In the genomic region with DNA sequence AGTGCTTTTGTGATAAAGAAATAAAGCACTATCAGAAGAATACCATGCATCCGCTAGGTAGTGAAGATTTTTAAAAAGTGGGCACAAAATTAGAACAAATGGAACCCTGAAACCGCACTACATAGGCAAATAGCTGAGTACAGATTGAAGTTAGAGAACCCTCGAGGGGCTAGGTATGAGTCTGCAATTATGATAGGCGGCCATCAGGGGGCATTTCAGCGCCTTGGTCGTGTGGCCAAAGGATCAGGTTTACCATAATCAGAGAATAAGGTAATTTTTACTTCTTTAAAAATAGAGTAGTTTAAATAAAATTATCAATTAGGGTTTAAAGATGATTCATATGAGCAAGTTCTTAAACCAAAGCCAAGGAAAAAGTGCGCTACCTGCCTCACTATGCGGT, we compare ENCODE assay signal across 9 cellular contexts.
DNase-seq lines count a peak whose midpoint lies in the region; ATAC-seq and TF ChIP-seq lines count a peak whose summit lies in the region.
"Had no signal": no experiment of that assay in that cellular context is flagged by ENCODE, and none has a peak within 500 bp of the region (broad histone marks: within the 10 kb centered on the region; RNA-seq: fewer than 3 reads in every experiment).

No MANE protein-coding gene starts in this region.

- DNase-seq in GM12865 (ENCODE audit: low read depth) = peak; percentile 57
- DNase-seq in LNCaP clone FGC (ENCODE audit: low read depth) = no peak
- no peak for DNase-seq in mammary epithelial cell
- no peak for DNase-seq in COLO668 (lab: John Stamatoyannopoulos, UW; ENCODE audit: unreplicated experiment)
- DNase-seq: cerebellar nuclear complex, T-helper 9 cell had no signal

- TF ChIP-seq CTCF in GM12865 (IDR thresholded peaks at IDR 0.05; ENCODE audit: insufficient read depth, low read depth, low read length, missing control alignments) (peak; percentile 56), LNCaP clone FGC (IDR thresholded peaks at IDR 0.05; ENCODE audit: control insufficient read depth, extremely low read depth, insufficient read depth) (peak; percentile 33), mammary epithelial cell (conservative IDR thresholded peaks at IDR 0.05 in 1 of 2, IDR thresholded peaks at IDR 0.05 in 1 of 2; ENCODE audit: extremely low read depth in 1 of 2, insufficient read depth in 1 of 2, low read depth in 1 of 2, low read length in 2 of 2) (peak; percentile 24 to 47)

- no peak overlapping the region for H3K27ac ChIP-seq in mammary epithelial cell (ENCODE audit: insufficient read depth, low read depth, low read length)

- H3K4me3 ChIP-seq in GM12865 (ENCODE audit: low read depth, low read length) (no peak overlapping the region), LNCaP clone FGC (ENCODE audit: low read depth, low read length) (no peak overlapping the region), mammary epithelial cell (replicated peaks in 1 of 3; ENCODE audit: insufficient read depth in 1 of 3, low read depth in 2 of 3, low read length in 3 of 3) (no peak overlapping the region), skeletal muscle satellite cell (ENCODE audit: low read length) (no peak overlapping the region)

- dilution Hi-C loops in mammary epithelial cell (cut with HindIII; ENCODE audit: low sequenced_read_pairs) = no loop called here

- H3K9me3 ChIP-seq in mammary epithelial cell (replicated peaks; ENCODE audit: insufficient read depth, low read length) = no peaks in the 10 kb centered on the region
- no peaks in the 10 kb centered on the region for H3K9me3 ChIP-seq in skeletal muscle satellite cell (replicated peaks; ENCODE audit: low read length)

- H3K36me3 ChIP-seq in mammary epithelial cell (ENCODE audit: insufficient read depth, low read length) (no peaks in the 10 kb centered on the region), skeletal muscle satellite cell (ENCODE audit: insufficient read depth, low read length) (no peaks in the 10 kb centered on the region)

- H3K79me2 ChIP-seq in mammary epithelial cell (ENCODE audit: insufficient read depth, low read length) = no peaks in the 10 kb centered on the region

- intact Hi-C loops in mammary epithelial cell (cut with micrococcal nuclease) = loop anchor here (1.0 to 5.0 kb wide), 2 partner anchors 26 to 88 kb away; no protein-coding TSS in a partner anchor

- BruUV-seq in mammary epithelial cell (replicated peaks; lab: Mats Ljungman, UMichigan) = no TSS peak

- WGBS in mammary epithelial cell (ENCODE audit: low coverage, missing lambda C conversion rate) = 94% methylated on average over 8 of the region's 8 CpGs

- H3K4me2 ChIP-seq in mammary epithelial cell (ENCODE audit: insufficient read depth, low read depth, low read length) = no peak overlapping the region
- no peak overlapping the region for H3K4me2 ChIP-seq in skeletal muscle satellite cell (ENCODE audit: low read length)

- in situ Hi-C loops in mammary epithelial cell (cut with MboI; ENCODE audit: low sequenced_read_pairs in 2 of 2) = loop anchor here in 1 of 2 donors (10.0 kb wide), 1 partner anchor 75 kb away; no protein-coding TSS in a partner anchor

- H3K9ac ChIP-seq in mammary epithelial cell (ENCODE audit: insufficient read depth, low read length) = no peak overlapping the region
- H3K9ac ChIP-seq in skeletal muscle satellite cell (ENCODE audit: low read depth, low read length) = peak overlapping the region; percentile 69

- no peak overlapping the region for H2AFZ ChIP-seq in mammary epithelial cell (ENCODE audit: low read depth, low read length)

- no peaks in the 10 kb centered on the region for H4K20me1 ChIP-seq in mammary epithelial cell (ENCODE audit: insufficient read depth, low read length)

- CTCF ChIA-PET in mammary epithelial cell (lab: Charles Lee; ENCODE audit: low non-redundant PET) = no interaction called here

- H3K4me1 ChIP-seq in mammary epithelial cell (ENCODE audit: insufficient read depth, low read length) = peaks cover 41% of the 10 kb centered on the region
- peaks cover 43% of the 10 kb centered on the region for H3K4me1 ChIP-seq in skeletal muscle satellite cell (ENCODE audit: control insufficient read depth, insufficient read depth, low read length)

- no peaks in the 10 kb centered on the region for H3K27me3 ChIP-seq in mammary epithelial cell (ENCODE audit: insufficient read depth, low read length)
- no peaks in the 10 kb centered on the region for H3K27me3 ChIP-seq in skeletal muscle satellite cell (ENCODE audit: control insufficient read depth, insufficient read depth, low read length)

- ATAC-seq in GM19328 (IDR thresholded peaks at IDR 0.05; ENCODE audit: unreplicated experiment) = no peak
- no peak for ATAC-seq in GM19467 (IDR thresholded peaks at IDR 0.05; ENCODE audit: unreplicated experiment)
